Comparison of ENCODE assay signal across 20 cellular contexts in genomic region chr6:109302176-109302575, GRCh38.
DNase-seq lines count a peak whose midpoint lies in the region; ATAC-seq and TF ChIP-seq lines count a peak whose summit lies in the region.
"Had no signal": no experiment of that assay in that cellular context is flagged by ENCODE, and none has a peak within 500 bp of the region (broad histone marks: within the 10 kb centered on the region; RNA-seq: fewer than 3 reads in every experiment).

No MANE protein-coding gene starts in this region.

- H3K4me3 Mint-ChIP-seq in neural progenitor cell: no peak overlapping the region
- H3K4me3 Mint-ChIP-seq: CD14-positive monocyte; CD4-positive, alpha-beta memory T cell; HFFc6 had no signal

- ATAC-seq in GM21825 (IDR thresholded peaks at IDR 0.05; ENCODE audit: unreplicated experiment): no peak
- ATAC-seq: A549, HCT116 had no signal

- H3K9me3 Mint-ChIP-seq in neural progenitor cell: no peaks in the 10 kb centered on the region
- H3K9me3 Mint-ChIP-seq: CD14-positive monocyte; CD4-positive, alpha-beta memory T cell; HFFc6 had no signal

- no peak overlapping the region for H2AFZ ChIP-seq in neural progenitor cell (replicated peaks)

- no peak overlapping the region for H3K4me2 ChIP-seq in neural progenitor cell
- H3K4me2 ChIP-seq: A549 had no signal

- peak overlapping the region in 1 of 2 donors; percentile 35 for H3K9ac ChIP-seq in stomach smooth muscle (ENCODE audit: low read length in 2 of 2)
- H3K9ac ChIP-seq in neural progenitor cell: no peak overlapping the region

- H3F3A ChIP-seq in neural progenitor cell (ENCODE audit: low read depth): no peaks in the 10 kb centered on the region

- intact Hi-C loops in left ventricle myocardium inferior (cut with micrococcal nuclease): no loop called here

- no peaks in the 10 kb centered on the region for H3K27me3 ChIP-seq in left ventricle myocardium inferior (ENCODE audit: low read depth)
- H3K27me3 ChIP-seq in right atrium auricular region: no peaks in the 10 kb centered on the region
- no peaks in the 10 kb centered on the region for H3K27me3 ChIP-seq in stomach smooth muscle (ENCODE audit: control insufficient read depth in 1 of 2, insufficient read depth in 2 of 2, low read length in 2 of 2)
- no peaks in the 10 kb centered on the region for H3K27me3 ChIP-seq in neural progenitor cell
- no peaks in the 10 kb centered on the region for H3K27me3 ChIP-seq in Peyer's patch

- no peak for TF ChIP-seq POLR2A in Peyer's patch (IDR thresholded peaks at IDR 0.05)

- no peaks in the 10 kb centered on the region for H3K79me2 ChIP-seq in neural progenitor cell (ENCODE audit: low read depth)

- H3K4me1 ChIP-seq in left ventricle myocardium inferior (peaks cover 49% of the 10 kb centered on the region), right atrium auricular region (peaks cover 0 to 41% of the 10 kb centered on the region in 2 donors), stomach smooth muscle (ENCODE audit: control insufficient read depth, insufficient read depth, low read length) (peaks cover 54% of the 10 kb centered on the region), neural progenitor cell (peaks cover 12% of the 10 kb centered on the region), Peyer's patch (peaks cover 0 to 15% (median 0%) of the 10 kb centered on the region in 4 donors)
- H3K4me1 ChIP-seq: A549 had no signal

- H3K27ac ChIP-seq in left ventricle myocardium inferior (replicated peaks) (peak overlapping the region; percentile 85), right atrium auricular region (no peak overlapping the region), stomach smooth muscle (ENCODE audit: low read length) (peak overlapping the region; percentile 93), neural progenitor cell (no peak overlapping the region), Peyer's patch (no peak overlapping the region)
- H3K27ac ChIP-seq: 22Rv1, A549, HL-60 had no signal

- DNase-seq in left ventricle myocardium inferior (no peak), right atrium auricular region (ENCODE audit: low spot score) (no peak), kidney tubule cell (ENCODE audit: low spot score) (peak; percentile 55), neural progenitor cell (ENCODE audit: low spot score) (no peak), Peyer's patch (no peak)
- DNase-seq: AML-193; CD4-positive, alpha-beta memory T cell; DMS153; DMS79; GDM1; GOT3; H7; HFFc6 had no signal

- no peak for TF ChIP-seq CTCF in left ventricle myocardium inferior (IDR thresholded peaks at IDR 0.05; ENCODE audit: borderline replicate concordance)
- no peak for TF ChIP-seq CTCF in right atrium auricular region (IDR thresholded peaks at IDR 0.05)
- no peak for TF ChIP-seq CTCF in neural progenitor cell (IDR thresholded peaks at IDR 0.05)
- no peak for TF ChIP-seq CTCF in Peyer's patch (IDR thresholded peaks at IDR 0.05)

- no peaks in the 10 kb centered on the region for H3K27me3 Mint-ChIP-seq in neural progenitor cell (ENCODE audit: insufficient read depth, low read depth)

- H3K27ac Mint-ChIP-seq in neural progenitor cell: no peak overlapping the region
- H3K27ac Mint-ChIP-seq: CD4-positive, alpha-beta memory T cell; HFFc6 had no signal

- H3K36me3 ChIP-seq in left ventricle myocardium inferior: no peaks in the 10 kb centered on the region
- no peaks in the 10 kb centered on the region for H3K36me3 ChIP-seq in right atrium auricular region
- no peaks in the 10 kb centered on the region for H3K36me3 ChIP-seq in stomach smooth muscle (ENCODE audit: control insufficient read depth in 2 of 2, insufficient read depth in 2 of 2, low read length in 2 of 2)
- no peaks in the 10 kb centered on the region for H3K36me3 ChIP-seq in neural progenitor cell
- H3K36me3 ChIP-seq in Peyer's patch: no peaks in the 10 kb centered on the region

- no peaks in the 10 kb centered on the region for H4K20me1 ChIP-seq in neural progenitor cell (ENCODE audit: low read depth)

- H3K9me3 ChIP-seq in left ventricle myocardium inferior (replicated peaks): no peaks in the 10 kb centered on the region
- H3K9me3 ChIP-seq in right atrium auricular region: no peaks in the 10 kb centered on the region
- no peaks in the 10 kb centered on the region for H3K9me3 ChIP-seq in stomach smooth muscle (ENCODE audit: control insufficient read depth in 2 of 2, low read length in 2 of 2)
- H3K9me3 ChIP-seq in neural progenitor cell (ENCODE audit: low read depth): no peaks in the 10 kb centered on the region
- no peaks in the 10 kb centered on the region for H3K9me3 ChIP-seq in Peyer's patch
- H3K9me3 ChIP-seq: A549 had no signal

- no peaks in the 10 kb centered on the region for H3K36me3 Mint-ChIP-seq in neural progenitor cell
- H3K36me3 Mint-ChIP-seq: CD14-positive monocyte; CD4-positive, alpha-beta memory T cell had no signal

- H3K4me3 ChIP-seq in left ventricle myocardium inferior (no peak overlapping the region), right atrium auricular region (no peak overlapping the region), stomach smooth muscle (ENCODE audit: low read length in 2 of 2) (no peak overlapping the region), neural progenitor cell (no peak overlapping the region), Peyer's patch (no peak overlapping the region)
- H3K4me3 ChIP-seq: A549 had no signal

- peaks cover 9% of the 10 kb centered on the region for H3K4me1 Mint-ChIP-seq in neural progenitor cell

Comparison
In these comparisons a context has a peak if more than half of its experiments do, and no peak if none do; other contexts are left out.
1. H3K27ac ChIP-seq: peak in left ventricle myocardium inferior (single experiment) and stomach smooth muscle (single experiment); none in right atrium auricular region (0 of 2), neural progenitor cell (single experiment) and Peyer's patch (0 of 4).